In the genomic region with DNA sequence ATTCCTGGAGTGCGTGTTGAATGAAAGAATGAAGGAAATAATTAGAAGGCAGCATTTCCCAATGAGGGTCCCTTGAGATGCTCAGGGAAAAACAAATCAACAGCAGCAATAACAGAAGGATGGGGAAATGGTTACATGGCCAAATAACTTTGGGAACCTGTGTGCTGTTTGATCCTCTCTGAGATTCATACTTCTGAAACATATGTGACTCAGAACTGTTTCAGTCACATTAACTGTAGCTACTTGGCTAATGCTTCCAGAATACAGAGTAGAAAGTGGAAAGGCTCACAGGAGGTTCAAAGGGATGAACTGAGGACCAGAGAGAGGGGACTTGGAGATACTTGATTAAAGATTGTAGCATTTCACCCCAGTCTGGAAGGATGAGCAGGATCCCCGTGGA, we compare ENCODE assay signal across 21 cellular contexts.
"Had no signal": no experiment of that assay in that cellular context is flagged by ENCODE, and none has a peak within 500 bp of the region (broad histone marks: within the 10 kb centered on the region; RNA-seq: fewer than 3 reads in every experiment).

No MANE protein-coding gene starts in this region.

- DNase-seq: activated CD4-positive, alpha-beta T cell treated with anti-CD3 and anti-CD28 coated beads, Interleukin-2, amount 50 U/mL, for 48 hours; activated naive CD4-positive, alpha-beta T cell; activated T-cell treated with anti-CD3 and anti-CD28 coated beads for 4 hours; aorta; cerebellar nuclear complex; gastrocnemius medialis; kidney; nephron progenitor cell; retina; stimulated activated CD4-positive, alpha-beta T cell treated with anti-CD3 and anti-CD28 coated beads, Interleukin-12 subunit alpha, Interleukin-12 subunit beta, amount 100 ng/mL, for 4 hours; stimulated activated CD4-positive, alpha-beta T cell treated with anti-CD3 and anti-CD28 coated beads, Interleukin-1b, Interleukin-23, amount 100 ng/mL, for 48 hours; stimulated activated CD8-positive, alpha-beta memory T cell treated with anti-CD3 and anti-CD28 coated beads, Interleukin-4, amount 100 ng/mL, for 48 hours; stimulated activated naive CD4-positive, alpha-beta T cell treated with Interleukin-2 at 50 U/mL for 16 hours; trophoblast cell had no signal

- H3K9me3 Mint-ChIP-seq: activated T-helper 1 cell treated with anti-CD3 and anti-CD28 coated beads, Interleukin-12 subunit alpha, Interleukin-12 subunit beta, Interleukin-2, Interleukin-4 antibody, amounts not matched to agents 30 ng/mL and 10 ng/mL and 1 ng/mL, durations not matched to agents 14 hours and 24 hours and 36 hours; dendritic cell treated with granulocyte-macrophage colony-stimulating factor and Interleukin-4, amounts not matched to agents 40 ng/mL and 50 ng/mL, for 4 days; nephron progenitor cell; T-helper 2 cell treated with Interferon-gamma antibody and Interleukin-4, amounts not matched to agents 5 μg/mL and 100 μg/mL, for 36 hours had no signal

- H3K9me3 ChIP-seq: gastrocnemius medialis, vagina had no signal

- ATAC-seq: gastrocnemius medialis, left lobe of liver had no signal

- H3K4me3 ChIP-seq: gastrocnemius medialis, vagina had no signal

- H3K27ac ChIP-seq: gastrocnemius medialis, vagina had no signal

- H3K27me3 ChIP-seq: gastrocnemius medialis, vagina had no signal

- H3K36me3 ChIP-seq: gastrocnemius medialis, vagina had no signal

- H3K27ac Mint-ChIP-seq: activated T-helper 1 cell treated with anti-CD3 and anti-CD28 coated beads, Interleukin-12 subunit alpha, Interleukin-12 subunit beta, Interleukin-2, Interleukin-4 antibody, amounts not matched to agents 30 ng/mL and 10 ng/mL and 1 ng/mL, durations not matched to agents 14 hours and 24 hours and 36 hours; dendritic cell treated with granulocyte-macrophage colony-stimulating factor and Interleukin-4, amounts not matched to agents 40 ng/mL and 50 ng/mL, for 4 days; nephron progenitor cell; T-helper 2 cell treated with Interferon-gamma antibody and Interleukin-4, amounts not matched to agents 5 μg/mL and 100 μg/mL, for 36 hours had no signal

- FAIRE-seq: bronchial epithelial cell, kidney, TTC549 had no signal
